ENCODE assay signal across 17 cellular contexts in the genomic region with DNA sequence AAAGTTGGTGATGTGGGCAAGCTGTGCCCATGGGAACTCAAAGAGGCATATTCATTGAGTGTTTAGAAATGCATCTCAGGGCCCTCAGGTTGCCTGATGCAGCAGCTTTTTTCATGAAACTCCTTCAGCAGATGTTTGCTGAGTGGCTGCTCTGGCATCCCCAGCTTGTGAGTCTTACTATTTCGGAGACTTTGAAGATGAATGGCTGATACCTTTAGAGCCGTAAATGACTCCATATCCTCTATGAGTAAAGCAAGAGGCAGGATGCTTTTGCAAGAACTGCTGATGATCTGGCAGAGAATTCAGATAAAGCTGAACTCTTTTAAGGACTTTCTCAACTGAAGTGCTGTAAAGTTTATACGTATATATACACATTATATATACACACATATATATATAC.
DNase-seq lines count a peak whose midpoint lies in the region; TF ChIP-seq lines count a peak whose summit lies in the region.
"Had no signal": no experiment of that assay in that cellular context is flagged by ENCODE, and none has a peak within 500 bp of the region (broad histone marks: within the 10 kb centered on the region; RNA-seq: fewer than 3 reads in every experiment).

No MANE protein-coding gene starts in this region.

- no peak overlapping the region for H3K4me2 ChIP-seq in GM23248 (ENCODE audit: unreplicated experiment)
- H3K4me2 ChIP-seq: GM23338 had no signal

- H3K36me3 ChIP-seq in GM23248 (ENCODE audit: low read depth) (no peaks in the 10 kb centered on the region), esophagus muscularis mucosa (no peaks in the 10 kb centered on the region)

- no peak overlapping the region for H3K4me3 Mint-ChIP-seq in chondrocyte (ENCODE audit: unreplicated experiment)
- H3K4me3 Mint-ChIP-seq: CD4-positive, alpha-beta memory T cell; GM23338; H9 had no signal

- H3K4me1 Mint-ChIP-seq in chondrocyte (ENCODE audit: low read depth): no peaks in the 10 kb centered on the region
- H3K4me1 Mint-ChIP-seq: CD4-positive, alpha-beta memory T cell; GM23338 had no signal

- H3K27me3 Mint-ChIP-seq in chondrocyte (ENCODE audit: low read depth): peaks cover 6% of the 10 kb centered on the region
- H3K27me3 Mint-ChIP-seq: CD4-positive, alpha-beta memory T cell had no signal

- H3K36me3 Mint-ChIP-seq in chondrocyte (ENCODE audit: low read depth): no peaks in the 10 kb centered on the region
- H3K36me3 Mint-ChIP-seq: CD4-positive, alpha-beta memory T cell had no signal

- no peak overlapping the region for H3K9ac ChIP-seq in GM23248

- no peak for TF ChIP-seq POLR2A in esophagus muscularis mucosa (IDR thresholded peaks at IDR 0.05; ENCODE audit: low read depth)

- H2AFZ ChIP-seq in GM23248: no peak overlapping the region
- H2AFZ ChIP-seq: GM23338 had no signal

- H3K9me2 ChIP-seq in GM23248 (ENCODE audit: insufficient read depth): no peaks in the 10 kb centered on the region

- H3K9me3 ChIP-seq in GM23248 (ENCODE audit: low read depth): no peaks in the 10 kb centered on the region
- no peaks in the 10 kb centered on the region for H3K9me3 ChIP-seq in esophagus muscularis mucosa

- no peaks in the 10 kb centered on the region for H3F3A ChIP-seq in GM23248 (ENCODE audit: insufficient read depth)

- no peak for TF ChIP-seq EP300 in esophagus muscularis mucosa (IDR thresholded peaks at IDR 0.05)

- H3K27ac Mint-ChIP-seq in chondrocyte (ENCODE audit: unreplicated experiment): no peak overlapping the region
- H3K27ac Mint-ChIP-seq: CD4-positive, alpha-beta memory T cell; GM23338 had no signal

- H3K4me3 ChIP-seq in GM23248 (no peak overlapping the region), esophagus muscularis mucosa (no peak overlapping the region)
- H3K4me3 ChIP-seq: GM23338 had no signal

- no peaks in the 10 kb centered on the region for H3K79me2 ChIP-seq in GM23248 (ENCODE audit: insufficient read depth)

- H3K4me1 ChIP-seq in GM23248 (ENCODE audit: insufficient read depth) (no peaks in the 10 kb centered on the region), esophagus muscularis mucosa (no peaks in the 10 kb centered on the region)

- WGBS in GM23248 (ENCODE audit: low coverage in 1 of 2, low lambda C conversion rate in 2 of 2, missing lambda C conversion rate in 2 of 2), 2 experiments: 23 to 37% methylated on average over 3 of the region's 3 CpGs
- 82% methylated on average over 3 of the region's 3 CpGs for WGBS in esophagus muscularis mucosa

- H4K20me1 ChIP-seq in GM23248 (ENCODE audit: insufficient read depth): no peaks in the 10 kb centered on the region

- DNase-seq in GM23248 (peak; percentile 12), HS-5 (ENCODE audit: low read depth) (peak; percentile 76), esophagus muscularis mucosa (ENCODE audit: extremely low spot score) (peak; percentile 64), iPS-NIHi7 (ENCODE audit: extremely low spot score) (peak; percentile 7), chondrocyte (ENCODE audit: low spot score) (no peak), mesenteric fat pad (ENCODE audit: low spot score) (no peak), Kasumi-1 (lab: John Stamatoyannopoulos, UW) (no peak), GM19240 (ENCODE audit: insufficient read length, low spot score) (no peak)
- DNase-seq: C1 segment of cervical spinal cord; Calu3; CD4-positive, alpha-beta memory T cell; COR-L47; DMS53; DMS79 treated with DMSO at 0.1 percent for 48 hours; GF-D8; H9 had no signal

- peaks cover 8% of the 10 kb centered on the region for H3K9me3 Mint-ChIP-seq in chondrocyte (ENCODE audit: low read depth)
- H3K9me3 Mint-ChIP-seq: GM23338 had no signal

- intact Hi-C loops in esophagus muscularis mucosa (cut with DNase I): no loop called here

- in situ Hi-C loops in GM23248 (cut with MboI): no loop called here

- no peaks in the 10 kb centered on the region for H3K27me3 ChIP-seq in GM23248 (replicated peaks; ENCODE audit: insufficient read depth)
- H3K27me3 ChIP-seq in esophagus muscularis mucosa: no peaks in the 10 kb centered on the region

- TF ChIP-seq CTCF in esophagus muscularis mucosa (IDR thresholded peaks at IDR 0.05) (no peak), chondrocyte (IDR thresholded peaks at IDR 0.05) (no peak)

- H3K27ac ChIP-seq in GM23248: no peak overlapping the region
- no peak overlapping the region for H3K27ac ChIP-seq in esophagus muscularis mucosa (replicated peaks in 1 of 4)

Comparison
In these comparisons a context has a peak if more than half of its experiments do, and no peak if none do; other contexts are left out.
1. DNase-seq: peak in GM23248 (single experiment), HS-5 (single experiment), esophagus muscularis mucosa (single experiment) and iPS-NIHi7 (single experiment); none in chondrocyte (single experiment), mesenteric fat pad (single experiment), Kasumi-1 (0 of 2) and GM19240 (single experiment).